Comparison of ENCODE assay signal across 8 cellular contexts in the genomic region with DNA sequence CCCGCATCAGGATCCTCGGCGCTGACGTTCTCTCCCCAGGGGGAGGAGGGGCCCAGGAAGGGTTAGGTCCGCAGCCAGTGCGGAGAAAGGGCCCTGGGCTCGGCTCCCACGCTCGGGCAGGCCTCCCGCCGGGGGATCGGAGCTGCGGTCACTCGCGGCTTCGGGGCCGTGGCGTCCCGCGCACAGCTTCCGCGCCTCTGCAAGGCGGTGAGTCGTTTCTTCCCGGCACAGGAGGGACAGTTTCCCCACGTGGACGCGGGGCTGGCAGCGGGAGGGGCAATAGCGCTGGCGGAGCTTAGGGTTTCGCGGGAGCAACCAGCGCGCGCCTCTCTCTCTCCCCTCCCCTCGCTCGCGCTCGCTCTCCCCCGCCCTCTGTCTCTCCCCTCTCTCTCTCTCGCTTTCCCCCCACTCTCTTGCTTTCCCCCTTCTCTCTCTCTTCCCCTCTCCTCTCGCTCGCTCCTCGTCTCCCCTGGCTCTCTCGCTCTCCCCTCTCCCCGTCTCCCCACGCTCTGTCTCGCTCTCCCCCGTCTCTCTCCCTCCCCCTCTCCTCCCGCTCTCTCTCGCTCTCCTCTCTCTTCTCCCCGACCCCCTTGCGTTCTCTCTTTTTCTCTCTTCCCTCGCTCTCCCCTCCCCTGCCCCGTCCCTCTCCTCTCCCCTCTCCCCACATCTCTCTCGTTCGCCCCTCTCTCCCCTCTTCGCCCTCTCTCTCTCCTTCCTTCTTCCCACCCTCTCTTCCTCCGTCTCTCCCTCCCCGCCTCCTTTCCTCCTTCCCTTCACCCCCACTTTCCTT. TPM values are rescaled to one million over a fixed set of nuclear protein-coding genes. Genes with fewer than 3 reads are reported as not detected.
DNase-seq lines count a peak whose midpoint lies in the region; ATAC-seq and TF ChIP-seq lines count a peak whose summit lies in the region.

No MANE protein-coding gene starts in this region.

- peak overlapping the region; percentile 7 for H2BK120ac ChIP-seq in neuronal stem cell (ENCODE audit: low read depth, low read length)

- no peaks in the 10 kb centered on the region for H3K9me2 ChIP-seq in OCI-LY1 (ENCODE audit: low read depth, low read length)

- H3K4me3 ChIP-seq in OCI-LY1 (ENCODE audit: low read depth, low read length, poor library complexity, severe bottlenecking) = peak overlapping the region; percentile 68
- peak overlapping the region; percentile 80 to 96 for H3K4me3 ChIP-seq in neuronal stem cell (ENCODE audit: low read length in 2 of 2)
- peak overlapping the region; percentile 61 for H3K4me3 ChIP-seq in thymus (ENCODE audit: low read length)

- peak; percentile 57 for ATAC-seq in foreskin keratinocyte
- ATAC-seq in GM19452 (IDR thresholded peaks at IDR 0.05; ENCODE audit: unreplicated experiment) = no peak

- H3K79me2 ChIP-seq in OCI-LY1 (ENCODE audit: insufficient read depth, low read length) = no peaks in the 10 kb centered on the region

- H2AFZ ChIP-seq in OCI-LY1 (ENCODE audit: low read length) (no peak overlapping the region), neuronal stem cell (ENCODE audit: low read length) (peak overlapping the region; percentile 100)

- no CpG with 5 or more reads among the region's 61 CpGs for WGBS in neuronal stem cell (ENCODE audit: extremely low coverage in 2 of 2, insufficient read length in 2 of 2, insufficient replicate concordance in 1 of 2), 2 donors
- 1% methylated on average over 60 of the region's 61 CpGs for WGBS in thymus

- no peaks in the 10 kb centered on the region for H3F3A ChIP-seq in OCI-LY1 (ENCODE audit: insufficient read depth, low read length)

- H3K23ac ChIP-seq in neuronal stem cell (ENCODE audit: low read depth, low read length, poor library complexity) = peak overlapping the region; percentile 3

- no peak overlapping the region for H2AK5ac ChIP-seq in neuronal stem cell (ENCODE audit: low read depth, low read length)

- no peaks in the 10 kb centered on the region for H3K36me3 ChIP-seq in OCI-LY1 (ENCODE audit: insufficient read depth, low read length)
- H3K36me3 ChIP-seq in neuronal stem cell (replicated peaks in 1 of 2; ENCODE audit: control insufficient read depth in 2 of 2, insufficient read depth in 2 of 2, low read length in 2 of 2) = no peaks in the 10 kb centered on the region
- H3K36me3 ChIP-seq in thymus (ENCODE audit: control insufficient read depth, insufficient read depth) = no peaks in the 10 kb centered on the region

- TF ChIP-seq CTCF in OCI-LY1 (IDR thresholded peaks at IDR 0.05; ENCODE audit: low read length) (no peak), foreskin keratinocyte (conservative IDR thresholded peaks at IDR 0.05) (no peak)

- H3K9me3 ChIP-seq in OCI-LY1 (ENCODE audit: low read length) = no peaks in the 10 kb centered on the region
- no peaks in the 10 kb centered on the region for H3K9me3 ChIP-seq in neuronal stem cell (replicated peaks in 1 of 2; ENCODE audit: control insufficient read depth in 2 of 2, insufficient read depth in 1 of 2, low read depth in 1 of 2, low read length in 2 of 2)
- no peaks in the 10 kb centered on the region for H3K9me3 ChIP-seq in thymus (ENCODE audit: control insufficient read depth)

- H3K4me1 ChIP-seq in OCI-LY1 (ENCODE audit: insufficient read depth, low read length, severe bottlenecking) (peaks cover 16% of the 10 kb centered on the region), foreskin keratinocyte (no peaks in the 10 kb centered on the region), neuronal stem cell (ENCODE audit: control insufficient read depth in 2 of 2, insufficient read depth in 1 of 2, low read depth in 1 of 2, low read length in 2 of 2) (peaks cover 0 to 6% of the 10 kb centered on the region in 2 donors), thymus (ENCODE audit: control insufficient read depth, insufficient read depth, low read length) (peaks cover 3% of the 10 kb centered on the region)

- no peak overlapping the region for H2BK12ac ChIP-seq in neuronal stem cell (ENCODE audit: low read length)

- H3K4me2 ChIP-seq in OCI-LY1 (ENCODE audit: low read length) = peak overlapping the region; percentile 77
- peak overlapping the region; percentile 75 for H3K4me2 ChIP-seq in neuronal stem cell (ENCODE audit: insufficient read depth, low read length, poor library complexity, severe bottlenecking)

- peak; percentile 28 for DNase-seq in NK-92 treated with Interleukin-12 subunit alpha and Interleukin-12 subunit beta, amount 100 ng/mL, for 24 hours (lab: John Stamatoyannopoulos, UW)
- DNase-seq in NK-92 (lab: John Stamatoyannopoulos, UW; ENCODE audit: unreplicated experiment) (no peak), foreskin keratinocyte (no peak), neuronal stem cell (ENCODE audit: low spot score) (peak; percentile 62)
- DNase-seq in activated effector memory CD4-positive, alpha-beta T cell treated with Interleukin-2 at 50 U/mL for 16 hours = peak; percentile 22

- H4K8ac ChIP-seq in neuronal stem cell (ENCODE audit: low read depth, low read length) = no peak overlapping the region

- H4K91ac ChIP-seq in neuronal stem cell (ENCODE audit: low read depth, low read length, poor library complexity) = no peak overlapping the region

- no peak overlapping the region for H2BK15ac ChIP-seq in neuronal stem cell (ENCODE audit: low read length)

- H2BK5ac ChIP-seq in neuronal stem cell (ENCODE audit: low read length) = peak overlapping the region; percentile 93

- peak overlapping the region; percentile 96 for H3K18ac ChIP-seq in neuronal stem cell (ENCODE audit: low read length)

- no peaks in the 10 kb centered on the region; the same call in none of the 2 replicates for H3K27me3 ChIP-seq in OCI-LY1 (ENCODE audit: insufficient read depth, low read length)
- H3K27me3 ChIP-seq in foreskin keratinocyte = peaks cover 12% of the 10 kb centered on the region
- H3K27me3 ChIP-seq in neuronal stem cell (ENCODE audit: control insufficient read depth in 3 of 3, insufficient read depth in 3 of 3, low read depth in 1 of 3, low read length in 3 of 3) = peaks cover 0 to 40% (median 0%) of the 10 kb centered on the region in 3 experiments
- peaks cover 32% of the 10 kb centered on the region for H3K27me3 ChIP-seq in thymus (ENCODE audit: control insufficient read depth, insufficient read depth)

- H3K27ac ChIP-seq in OCI-LY1 (ENCODE audit: low read depth, low read length, poor library complexity, severe bottlenecking) (no peak overlapping the region), foreskin keratinocyte (no peak overlapping the region), neuronal stem cell (replicated peaks; ENCODE audit: low read length) (peak overlapping the region; percentile 54), thymus (ENCODE audit: low read depth) (no peak overlapping the region)

- no peak overlapping the region for H3K4ac ChIP-seq in neuronal stem cell (ENCODE audit: low read length)

- H3K79me1 ChIP-seq in neuronal stem cell (ENCODE audit: low read depth, low read length) = no peaks in the 10 kb centered on the region

- H3K9ac ChIP-seq in OCI-LY1 (ENCODE audit: low read length) (peak overlapping the region; percentile 61; the same call in 1 of the 2 replicates), neuronal stem cell (ENCODE audit: low read depth, low read length, poor library complexity) (peak overlapping the region; percentile 98)

- H4K20me1 ChIP-seq in OCI-LY1 (ENCODE audit: insufficient read depth, low read length) = no peaks in the 10 kb centered on the region

- peak overlapping the region; percentile 23 for H3K14ac ChIP-seq in neuronal stem cell (ENCODE audit: low read length)

RNA-seq across cellular contexts. Expression of gene MAP3K9, which starts 12.8 kb away (rescaled TPM):
- total RNA-seq in foreskin keratinocyte = 6.5 and 6.7 TPM in 2 replicates
- 0.99 and 1.4 TPM in 2 replicates for polyA plus RNA-seq in foreskin keratinocyte
- polyA plus RNA-seq in neuronal stem cell (2013, experiment 1 of 2) = 9.3 TPM
- 9.2 TPM for polyA plus RNA-seq in neuronal stem cell (2013, experiment 2 of 2)
- 0.75 TPM for polyA plus RNA-seq in thymus

Comparison
In these comparisons a context has a peak if more than half of its experiments do, and no peak if none do; other contexts are left out.
1. DNase-seq: peak in NK-92 treated with Interleukin-12 subunit alpha and Interleukin-12 subunit beta, amount 100 ng/mL, for 24 hours (single experiment), activated effector memory CD4-positive, alpha-beta T cell treated with Interleukin-2 at 50 U/mL for 16 hours (single experiment) and neuronal stem cell (single experiment); none in NK-92 (single experiment) and foreskin keratinocyte (0 of 2).
2. Peak in every context shown above with its lines, with median percentiles within 50 percentile points of each other: H3K4me3 ChIP-seq.